26 cellular contexts compared by ENCODE assay signal in genomic region chr17:10767237-10767636, GRCh38. TPM values are rescaled to one million over a fixed set of nuclear protein-coding genes. Genes with fewer than 3 reads are reported as not detected.
A peak's percentile ranks its signal among the peaks of the same experiment; 100 is the strongest.
DNase-seq lines count a peak whose midpoint lies in the region; ATAC-seq, FAIRE-seq and TF ChIP-seq lines count a peak whose summit lies in the region.
"Had no signal": no experiment of that assay in that cellular context is flagged by ENCODE, and none has a peak within 500 bp of the region (broad histone marks: within the 10 kb centered on the region; RNA-seq: fewer than 3 reads in every experiment).

No MANE protein-coding gene starts in this region.

- TF ChIP-seq CTCF in HepG2 (CRISPR knock-in tag; IDR thresholded peaks at IDR 0.05) (peak; percentile 36), right lobe of liver (IDR thresholded peaks at IDR 0.05) (no peak), endodermal cell (conservative IDR thresholded peaks at IDR 0.05) (no peak), A673 (conservative IDR thresholded peaks at IDR 0.05; ENCODE audit: low read depth, low read length) (no peak)

- WGBS in HepG2 (ENCODE audit: low lambda C conversion rate): 13% methylated on average over 3 of the region's 4 CpGs
- WGBS in right lobe of liver (ENCODE audit: insufficient coverage, low coverage, low lambda C conversion rate, missing lambda C conversion rate): 79% methylated on average over 3 of the region's 4 CpGs
- WGBS in endodermal cell (ENCODE audit: insufficient coverage in 1 of 2, insufficient read length in 1 of 2), 2 experiments: 86% methylated on average over 4 of the region's 4 CpGs; no CpG with 5 or more reads in 1 of the 2 experiments

- H3K27me3 ChIP-seq in HepG2 (ENCODE audit: control insufficient read depth in 1 of 2, insufficient read depth in 2 of 2, low read length in 2 of 2) (no peaks in the 10 kb centered on the region), right lobe of liver (no peaks in the 10 kb centered on the region), endodermal cell (ENCODE audit: control insufficient read depth, insufficient read depth, low read length, poor library complexity, severe bottlenecking) (no peaks in the 10 kb centered on the region), A673 (replicated peaks; ENCODE audit: insufficient read depth, low read depth, low read length, poor library complexity) (peaks cover 74% of the 10 kb centered on the region)
- H3K27me3 ChIP-seq: BE2C, BLaER1 had no signal

- H3K36me3 ChIP-seq in HepG2 (replicated peaks in 1 of 2; ENCODE audit: control insufficient read depth in 1 of 2, insufficient read depth in 2 of 2, low read length in 2 of 2): no peaks in the 10 kb centered on the region
- H3K36me3 ChIP-seq in right lobe of liver: peaks cover 0 to 7% (median 0%) of the 10 kb centered on the region in 4 donors
- H3K36me3 ChIP-seq in endodermal cell (ENCODE audit: control insufficient read depth, insufficient read depth, low read length): no peaks in the 10 kb centered on the region
- no peaks in the 10 kb centered on the region for H3K36me3 ChIP-seq in A673 (ENCODE audit: insufficient read depth, low read length, poor library complexity, severe bottlenecking)
- H3K36me3 ChIP-seq: BE2C, BLaER1 had no signal

- no peaks in the 10 kb centered on the region for H4K20me1 ChIP-seq in HepG2 (ENCODE audit: insufficient read depth, low read length)
- H4K20me1 ChIP-seq: BLaER1 had no signal

- no peaks in the 10 kb centered on the region for H3K27me3 Mint-ChIP-seq in endodermal cell (ENCODE audit: insufficient read depth)
- H3K27me3 Mint-ChIP-seq: CD4-positive, CD25-positive, alpha-beta regulatory T cell had no signal

- H3K4me3 Mint-ChIP-seq in endodermal cell: no peak overlapping the region
- H3K4me3 Mint-ChIP-seq: CD14-positive monocyte; CD4-positive, alpha-beta memory T cell; CD4-positive, CD25-positive, alpha-beta regulatory T cell; CD8-positive, alpha-beta memory T cell had no signal

- H3K9me3 ChIP-seq in HepG2 (ENCODE audit: low read length): peaks cover 3% of the 10 kb centered on the region
- no peaks in the 10 kb centered on the region for H3K9me3 ChIP-seq in right lobe of liver
- peaks cover 10% of the 10 kb centered on the region for H3K9me3 ChIP-seq in endodermal cell (ENCODE audit: control insufficient read depth, low read length)
- H3K9me3 ChIP-seq in A673 (ENCODE audit: low read depth, low read length, poor library complexity, severe bottlenecking): peaks cover 9% of the 10 kb centered on the region
- H3K9me3 ChIP-seq: BE2C, Caco-2 had no signal

- H2AFZ ChIP-seq in HepG2 (ENCODE audit: low read length): no peak overlapping the region

- in situ Hi-C loops in HepG2 (cut with HindIII; ENCODE audit: extremely low pct_ligation_motif_present, low pct_unique_long_range_greater_than_20kb): no loop called here

- H3K4me2 ChIP-seq in HepG2 (ENCODE audit: low read depth, low read length): no peak overlapping the region
- H3K4me2 ChIP-seq: A549, BLaER1 had no signal

- CTCF ChIA-PET in HepG2 (lab: Yijun Ruan, JAX; ENCODE audit: low intra/inter-chr PET ratio, low total read pairs): no interaction called here
- CTCF ChIA-PET in A673 (lab: Charles Lee): no interaction called here

- H3K4me1 ChIP-seq in HepG2 (ENCODE audit: insufficient read depth, low read length) (peaks cover 6% of the 10 kb centered on the region; the same call in 1 of the 2 replicates), right lobe of liver (no peaks in the 10 kb centered on the region), endodermal cell (ENCODE audit: control insufficient read depth, insufficient read depth, low read length) (no peaks in the 10 kb centered on the region), A673 (ENCODE audit: insufficient read depth, low read length, poor library complexity, severe bottlenecking) (no peaks in the 10 kb centered on the region)
- H3K4me1 ChIP-seq: A549, BE2C, Caco-2 had no signal

- POLR2A ChIA-PET in HepG2 (lab: Yijun Ruan, JAX): no interaction called here
- POLR2A ChIA-PET in A673 (lab: Charles Lee; ENCODE audit: low non-redundant PET): no interaction called here

- intact Hi-C loops in HepG2 (cut with micrococcal nuclease; ENCODE audit: unreplicated experiment) (no loop called here), right lobe of liver (cut with DNase I) (no loop called here), A673 (cut with micrococcal nuclease; ENCODE audit: unreplicated experiment) (no loop called here)

- H3K36me3 Mint-ChIP-seq in endodermal cell (ENCODE audit: low read depth): no peaks in the 10 kb centered on the region
- H3K36me3 Mint-ChIP-seq: CD14-positive monocyte; CD4-positive, CD25-positive, alpha-beta regulatory T cell had no signal

- no peaks in the 10 kb centered on the region for H3K9me3 Mint-ChIP-seq in endodermal cell

- TF ChIP-seq EP300 in HepG2 (IDR thresholded peaks at IDR 0.05; ENCODE audit: low read depth in 2 of 2, low read length in 2 of 2) (no peak), HepG2 (CRISPR knock-in tag; IDR thresholded peaks at IDR 0.05; ENCODE audit: borderline replicate concordance) (no peak)

- ATAC-seq in HepG2 (peak; percentile 78), right lobe of liver (no peak), GM21528 (IDR thresholded peaks at IDR 0.05; ENCODE audit: low FRiP score, unreplicated experiment) (no peak)
- ATAC-seq: A549 had no signal

- BruUV-seq in HepG2 (replicated peaks; lab: Mats Ljungman, UMichigan) (no TSS peak), A673 (replicated peaks; lab: Mats Ljungman, UMichigan) (no TSS peak)

- no peak overlapping the region for H3K27ac Mint-ChIP-seq in endodermal cell
- H3K27ac Mint-ChIP-seq: CD14-positive monocyte; CD4-positive, CD25-positive, alpha-beta regulatory T cell; CD8-positive, alpha-beta memory T cell had no signal

- H3K9ac ChIP-seq in HepG2 (ENCODE audit: insufficient read depth, low read depth, low read length) (no peak overlapping the region), endodermal cell (ENCODE audit: extremely low read depth, low read length, poor library complexity, severe bottlenecking) (no peak overlapping the region)
- H3K9ac ChIP-seq: BLaER1 had no signal

- TF ChIP-seq RAD21 in HepG2 (CRISPR knock-in tag; IDR thresholded peaks at IDR 0.05): no peak

- no peak overlapping the region for H3K4me3 ChIP-seq in HepG2 (replicated peaks in 1 of 3; ENCODE audit: insufficient read depth in 1 of 3, low read depth in 2 of 3, low read length in 3 of 3)
- no peak overlapping the region for H3K4me3 ChIP-seq in right lobe of liver
- H3K4me3 ChIP-seq in endodermal cell (ENCODE audit: low read length): no peak overlapping the region
- no peak overlapping the region for H3K4me3 ChIP-seq in A673 (ENCODE audit: low read depth, low read length, poor library complexity, severe bottlenecking)
- H3K4me3 ChIP-seq: A549, BLaER1 had no signal

- DNase-seq in HepG2 (ENCODE audit: low spot score) (no peak), right lobe of liver (no peak), endodermal cell (peak; percentile 47), mesenteric fat pad (ENCODE audit: low spot score) (peak; percentile 62), A673 (ENCODE audit: low spot score) (no peak)
- DNase-seq: ACHN; BE2C; C1 segment of cervical spinal cord; Caco-2; Calu3; CD4-positive, alpha-beta memory T cell; CD4-positive, CD25-positive, alpha-beta regulatory T cell; CD8-positive, alpha-beta memory T cell; DMS79 treated with DMSO at 0.1 percent for 48 hours; GF-D8 had no signal

- no peaks in the 10 kb centered on the region for H3K4me1 Mint-ChIP-seq in endodermal cell
- H3K4me1 Mint-ChIP-seq: CD14-positive monocyte; CD4-positive, alpha-beta memory T cell; CD4-positive, CD25-positive, alpha-beta regulatory T cell; CD8-positive, alpha-beta memory T cell had no signal

- no peak for TF ChIP-seq POLR2A in HepG2 (IDR thresholded peaks at IDR 0.05; ENCODE audit: insufficient read depth in 1 of 2, low read depth in 2 of 2, low read length in 2 of 2)
- no peak for TF ChIP-seq POLR2A in right lobe of liver (IDR thresholded peaks at IDR 0.05)

- no peak for FAIRE-seq in HepG2 (lab: Jason Lieb, UNC)
- FAIRE-seq: D721Med, G401.6, GM12891, GM19239 had no signal

- H3K79me2 ChIP-seq in HepG2 (ENCODE audit: insufficient read depth, low read length): no peaks in the 10 kb centered on the region

- H3K27ac ChIP-seq in HepG2 (ENCODE audit: extremely low read length, insufficient read depth, low read length): no peak overlapping the region
- no peak overlapping the region for H3K27ac ChIP-seq in right lobe of liver
- no peak overlapping the region for H3K27ac ChIP-seq in endodermal cell (ENCODE audit: low read depth, low read length)
- H3K27ac ChIP-seq in A673 (ENCODE audit: low read depth, low read length, poor library complexity, severe bottlenecking): no peak overlapping the region
- H3K27ac ChIP-seq: 22Rv1, A549, BLaER1 had no signal

RNA-seq across cellular contexts. Expression of gene TMEM238L, which starts 36.7 kb away (rescaled TPM):
- total RNA-seq in HepG2 (2016; rRNA removed; fragmentation: Illumina TruSeq; extraction: Trizol) (not detected in 2 replicates), right lobe of liver (not detected), endodermal cell (not detected), mesenteric fat pad (not detected), A673 (2021) (not detected in 2 replicates)
- total RNA-seq in HepG2 (2016; cell fraction: cytosol; rRNA removed; fragmentation: Illumina TruSeq; extraction: Trizol; ENCODE audit: low read depth): not detected in 2 replicates
- total RNA-seq in HepG2 (2016; cell fraction: insoluble cytoplasmic fraction; rRNA removed; fragmentation: Illumina TruSeq; extraction: Trizol): not detected in 2 replicates
- not detected in 2 replicates for total RNA-seq in HepG2 (2016; cell fraction: membrane; rRNA removed; fragmentation: Illumina TruSeq; extraction: Trizol)
- total RNA-seq in HepG2 (2016; cell fraction: nucleus; rRNA removed; fragmentation: Illumina TruSeq; extraction: Trizol): not detected in 2 replicates
- not detected in 2 replicates for polyA plus RNA-seq in HepG2 (2011; rRNA removed)
- not detected in 2 replicates for polyA plus RNA-seq in HepG2 (2011; cell fraction: cytosol; rRNA removed)
- not detected in 2 replicates for polyA plus RNA-seq in HepG2 (2011; cell fraction: nucleus; rRNA removed)
- not detected in 2 replicates for polyA plus RNA-seq in HepG2 (2012)
- not detected in 2 replicates for polyA plus RNA-seq in HepG2 (2016; cell fraction: cytosol; fragmentation: Illumina TruSeq; extraction: Trizol; ENCODE audit: low read depth)
- not detected in 2 replicates for polyA plus RNA-seq in HepG2 (2016; cell fraction: insoluble cytoplasmic fraction; fragmentation: Illumina TruSeq; extraction: Trizol; ENCODE audit: low read depth)
- not detected in 2 replicates for polyA plus RNA-seq in HepG2 (2016; cell fraction: membrane; fragmentation: Illumina TruSeq; extraction: Trizol; ENCODE audit: low read depth)
- not detected in 2 replicates for polyA plus RNA-seq in HepG2 (2016; cell fraction: nucleus; fragmentation: Illumina TruSeq; extraction: Trizol; ENCODE audit: insufficient read depth, low read depth)
- polyA minus RNA-seq in HepG2 (2011; rRNA and poly(A)+ RNA removed; ENCODE audit: low replicate concordance): not detected in 2 replicates
- not detected in 2 replicates for polyA minus RNA-seq in HepG2 (2011; cell fraction: cytosol; rRNA and poly(A)+ RNA removed)
- not detected in 2 replicates for polyA minus RNA-seq in HepG2 (2011; cell fraction: nucleus; rRNA and poly(A)+ RNA removed)
- not detected for polyA plus RNA-seq in endodermal cell (2013, experiment 1 of 2)
- polyA plus RNA-seq in endodermal cell (2013, experiment 2 of 2): not detected
- total RNA-seq: A172; Caco-2; Calu3; CD4-positive, alpha-beta memory T cell; CD4-positive, CD25-positive, alpha-beta regulatory T cell; CD8-positive, alpha-beta memory T cell had no signal
- polyA plus RNA-seq: A549; AG04450; CD14-positive monocyte; CD4-positive, alpha-beta memory T cell; CD4-positive, CD25-positive, alpha-beta regulatory T cell; CD8-positive, alpha-beta memory T cell had no signal

RNA-seq across cellular contexts. Expression of gene TMEM220, which starts 37.4 kb away (rescaled TPM):
- total RNA-seq in HepG2 (2016; rRNA removed; fragmentation: Illumina TruSeq; extraction: Trizol): 0.73 and 2.2 TPM in 2 replicates
- 1.3 and 1.8 TPM in 2 replicates for total RNA-seq in HepG2 (2016; cell fraction: cytosol; rRNA removed; fragmentation: Illumina TruSeq; extraction: Trizol; ENCODE audit: low read depth)
- 1.7 and 2.0 TPM in 2 replicates for total RNA-seq in HepG2 (2016; cell fraction: insoluble cytoplasmic fraction; rRNA removed; fragmentation: Illumina TruSeq; extraction: Trizol)
- 1.8 and 2.3 TPM in 2 replicates for total RNA-seq in HepG2 (2016; cell fraction: membrane; rRNA removed; fragmentation: Illumina TruSeq; extraction: Trizol)
- 1.0 and 1.6 TPM in 2 replicates for total RNA-seq in HepG2 (2016; cell fraction: nucleus; rRNA removed; fragmentation: Illumina TruSeq; extraction: Trizol)
- 1.3 and 1.8 TPM in 2 replicates for polyA plus RNA-seq in HepG2 (2011; rRNA removed)
- polyA plus RNA-seq in HepG2 (2011; cell fraction: cytosol; rRNA removed): 0.56 and 1.4 TPM in 2 replicates
- polyA plus RNA-seq in HepG2 (2011; cell fraction: nucleus; rRNA removed): 0.87 and 1.0 TPM in 2 replicates
- 1.2 and 3.6 TPM in 2 replicates for polyA plus RNA-seq in HepG2 (2012)
- polyA plus RNA-seq in HepG2 (2016; cell fraction: cytosol; fragmentation: Illumina TruSeq; extraction: Trizol; ENCODE audit: low read depth): 2.8 and 3.3 TPM in 2 replicates
- polyA plus RNA-seq in HepG2 (2016; cell fraction: insoluble cytoplasmic fraction; fragmentation: Illumina TruSeq; extraction: Trizol; ENCODE audit: low read depth): 1.4 and 2.6 TPM in 2 replicates
- polyA plus RNA-seq in HepG2 (2016; cell fraction: membrane; fragmentation: Illumina TruSeq; extraction: Trizol; ENCODE audit: low read depth): 1.4 and 1.9 TPM in 2 replicates
- 2.5 and 5.7 TPM in 2 replicates for polyA plus RNA-seq in HepG2 (2016; cell fraction: nucleus; fragmentation: Illumina TruSeq; extraction: Trizol; ENCODE audit: insufficient read depth, low read depth)
- 0.50 TPM in 1 of 2 replicates, not detected in the other for polyA minus RNA-seq in HepG2 (2011; rRNA and poly(A)+ RNA removed; ENCODE audit: low replicate concordance)
- 0.26 and 1.3 TPM in 2 replicates for polyA minus RNA-seq in HepG2 (2011; cell fraction: cytosol; rRNA and poly(A)+ RNA removed)
- polyA minus RNA-seq in HepG2 (2011; cell fraction: nucleus; rRNA and poly(A)+ RNA removed): 0.64 and 1.4 TPM in 2 replicates
- total RNA-seq in right lobe of liver: 10 to 100 TPM; 26.6 to 61.0 (median 43.2) TPM
- total RNA-seq in endodermal cell: 10 to 100 TPM in 1 of 2 donors, 1 to 10 TPM in 1; 1.4 to 10.9 TPM
- 1.7 TPM for polyA plus RNA-seq in endodermal cell (2013, experiment 1 of 2)
- polyA plus RNA-seq in endodermal cell (2013, experiment 2 of 2): 0.41 TPM
- 20.8 TPM for total RNA-seq in mesenteric fat pad
- total RNA-seq in A673 (2021): 0.11 and 1.4 TPM in 2 replicates
- total RNA-seq: Caco-2, Calu3 had no signal

Comparison
In these comparisons a context has a peak if more than half of its experiments do, and no peak if none do; other contexts are left out.
1. DNase-seq: peak in endodermal cell (single experiment) and mesenteric fat pad (single experiment); none in HepG2 (single experiment), right lobe of liver (0 of 3) and A673 (single experiment).